ENCODE assay signal across 27 cellular contexts in genomic region chr3:126438186-126438585, GRCh38. TPM values are rescaled to one million over a fixed set of nuclear protein-coding genes. Genes with fewer than 3 reads are reported as not detected.
"Had no signal": no experiment of that assay in that cellular context is flagged by ENCODE, and none has a peak within 500 bp of the region (broad histone marks: within the 10 kb centered on the region; RNA-seq: fewer than 3 reads in every experiment).

No MANE protein-coding gene starts in this region.

- H3K4me1 ChIP-seq: ascending aorta, parathyroid adenoma, upper lobe of left lung had no signal

- H3K36me3 ChIP-seq: brain microvascular endothelial cell had no signal

- ATAC-seq: activated CD8-positive, alpha-beta T cell treated with anti-CD3 and anti-CD28 coated beads, Interleukin-2, amount 10 ng/mL, durations not matched to agents 7 days and 5 days; activated naive CD4-positive, alpha-beta T cell treated with anti-CD3 and anti-CD28 coated beads, Interleukin-2, amount 50 U/mL, for 72 hours; activated T-helper 17 cell treated with anti-CD3 and anti-CD28 coated beads, Interleukin-2, amount 50 U/mL, for 72 hours; mucosa of descending colon; WTC11 had no signal

- H3K79me2 ChIP-seq: parathyroid adenoma had no signal

- H3K9ac ChIP-seq: parathyroid adenoma had no signal

- H3K27ac ChIP-seq: ascending aorta, brain microvascular endothelial cell, esophagus muscularis mucosa, parathyroid adenoma, upper lobe of left lung had no signal

- FAIRE-seq: frontal cortex had no signal

- H3K9me3 ChIP-seq: ascending aorta, esophagus muscularis mucosa, mucosa of descending colon, upper lobe of left lung had no signal

- H3K27me3 ChIP-seq: ascending aorta, brain microvascular endothelial cell, esophagus muscularis mucosa, upper lobe of left lung had no signal

- H2AFZ ChIP-seq: parathyroid adenoma had no signal

- DNase-seq: activated CD4-positive, alpha-beta T cell treated with anti-CD3 and anti-CD28 coated beads for 48 hours; activated CD8-positive, alpha-beta memory T cell treated with anti-CD3 and anti-CD28 coated beads, Interleukin-2, amount 50 U/mL, for 4 hours; activated CD8-positive, alpha-beta T cell treated with anti-CD3 and anti-CD28 coated beads, Interleukin-2, amount 10 ng/mL, durations not matched to agents 7 days and 5 days; activated T-cell treated with anti-CD3 and anti-CD28 coated beads, Interleukin-2, amount 50 U/mL, for 24 hours; brain microvascular endothelial cell; central memory CD4-positive, alpha-beta T cell; effector memory CD4-positive, alpha-beta T cell; glutamatergic neuron; hypothalamus; mesenchymal stem cell; mucosa of descending colon; nephron progenitor cell; stimulated activated CD4-positive, alpha-beta T cell treated with anti-CD3 and anti-CD28 coated beads, Interleukin-4, amount 100 ng/mL, for 1 hour; stimulated activated naive CD4-positive, alpha-beta T cell; T1000; upper lobe of left lung had no signal

- H3K4me3 ChIP-seq: ascending aorta, esophagus muscularis mucosa, mucosa of descending colon, upper lobe of left lung had no signal

RNA-seq across cellular contexts. Expression of gene CFAP100, which starts 43.5 kb away (rescaled TPM):
- total RNA-seq: activated CD8-positive, alpha-beta T cell treated with anti-CD3 and anti-CD28 coated beads, Interleukin-2, amount 10 ng/mL, durations not matched to agents 7 days and 5 days; activated naive CD4-positive, alpha-beta T cell treated with anti-CD3 and anti-CD28 coated beads, Interleukin-2, amount 50 U/mL, for 72 hours; activated T-helper 17 cell treated with anti-CD3 and anti-CD28 coated beads, Interleukin-2, amount 50 U/mL, for 72 hours; ascending aorta; dermis microvascular lymphatic vessel endothelial cell; esophagus muscularis mucosa; liver; mucosa of descending colon; T-helper 1 cell treated with Interleukin-12 subunit alpha and Interleukin-12 subunit beta and Interleukin-4 antibody, amounts not matched to agents 30 ng/mL and 1 ng/mL, for 36 hours; WTC11 had no signal
- polyA plus RNA-seq: adipose tissue, liver had no signal
